ENCODE assay signal across 17 cellular contexts in the genomic region with DNA sequence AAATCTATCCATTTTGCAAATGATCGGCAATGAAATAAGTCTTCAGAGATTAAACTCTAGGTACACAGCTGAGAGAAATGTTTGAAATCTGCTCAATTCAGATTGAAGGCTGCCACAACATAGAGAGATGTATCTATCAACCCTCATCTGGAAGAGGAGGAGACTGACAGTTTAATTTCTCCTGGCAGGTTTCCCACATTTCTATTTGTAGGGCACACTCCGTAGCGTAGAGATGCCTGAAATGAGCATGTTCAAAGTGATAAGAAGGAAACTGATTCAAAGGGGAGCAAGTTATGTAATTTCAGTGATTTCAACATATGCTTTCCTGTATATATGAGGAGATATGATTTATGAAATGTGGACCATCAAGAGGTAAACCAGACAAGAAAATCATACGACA. TPM values are rescaled to one million over a fixed set of nuclear protein-coding genes. Genes with fewer than 3 reads are reported as not detected.
A peak's percentile ranks its signal among the peaks of the same experiment; 100 is the strongest.
DNase-seq lines count a peak whose midpoint lies in the region; ATAC-seq and TF ChIP-seq lines count a peak whose summit lies in the region.
"Had no signal": no experiment of that assay in that cellular context is flagged by ENCODE, and none has a peak within 500 bp of the region (broad histone marks: within the 10 kb centered on the region; RNA-seq: fewer than 3 reads in every experiment).

No MANE protein-coding gene starts in this region.

- peaks cover 14% of the 10 kb centered on the region for H3K4me1 ChIP-seq in CD4-positive, CD25-positive, alpha-beta regulatory T cell (ENCODE audit: control insufficient read depth, insufficient read depth, low read length, poor library complexity, severe bottlenecking)
- H3K4me1 ChIP-seq in HEK293 (ENCODE audit: control insufficient read depth, insufficient read depth, low read length): peaks cover 5% of the 10 kb centered on the region
- H3K4me1 ChIP-seq in CD8-positive, alpha-beta memory T cell (ENCODE audit: insufficient read depth, low read length): no peaks in the 10 kb centered on the region
- H3K4me1 ChIP-seq: lower lobe of right lung had no signal

- ATAC-seq in CD4-positive, CD25-positive, alpha-beta regulatory T cell (ENCODE audit: low read depth in 2 of 2): no peak
- no peak for ATAC-seq in effector memory CD8-positive, alpha-beta T cell (replicated peaks)
- ATAC-seq in GM19351 (IDR thresholded peaks at IDR 0.05; ENCODE audit: unreplicated experiment): no peak

- H3K27ac Mint-ChIP-seq in CD4-positive, CD25-positive, alpha-beta regulatory T cell: peak overlapping the region; percentile 14 to 65 (median 40)
- H3K27ac Mint-ChIP-seq in effector memory CD8-positive, alpha-beta T cell: peak overlapping the region; percentile 7 to 59
- peak overlapping the region in 4 of 8 donors; percentile 3 to 59 (median 34) for H3K27ac Mint-ChIP-seq in CD8-positive, alpha-beta memory T cell
- H3K27ac Mint-ChIP-seq: activated naive CD8-positive, alpha-beta T cell had no signal

- peaks cover 12% of the 10 kb centered on the region for H3K36me3 ChIP-seq in CD4-positive, CD25-positive, alpha-beta regulatory T cell (ENCODE audit: control insufficient read depth, insufficient read depth, low read length)
- H3K36me3 ChIP-seq in HEK293 (ENCODE audit: control insufficient read depth in 2 of 2, insufficient read depth in 1 of 2, low read length in 2 of 2): no peaks in the 10 kb centered on the region
- H3K36me3 ChIP-seq in CD8-positive, alpha-beta memory T cell (ENCODE audit: insufficient read depth, low read length): no peaks in the 10 kb centered on the region
- H3K36me3 ChIP-seq: lower lobe of right lung had no signal

- peak overlapping the region; percentile 35 for H3K27ac ChIP-seq in CD4-positive, CD25-positive, alpha-beta regulatory T cell (ENCODE audit: insufficient read depth, low read length, poor library complexity, severe bottlenecking)
- no peak overlapping the region; the same call in 1 of the 2 replicates for H3K27ac ChIP-seq in HEK293 (ENCODE audit: extremely low read depth, low read depth, low read length)
- no peak overlapping the region for H3K27ac ChIP-seq in CD8-positive, alpha-beta memory T cell (ENCODE audit: low read depth, low read length)
- H3K27ac ChIP-seq: lower lobe of right lung, sigmoid colon had no signal

- H3K4me3 ChIP-seq in CD4-positive, CD25-positive, alpha-beta regulatory T cell (ENCODE audit: low read depth, low read length): no peak overlapping the region
- H3K4me3 ChIP-seq in HEK293 (ENCODE audit: low read depth, low read length): no peak overlapping the region
- no peak overlapping the region for H3K4me3 ChIP-seq in CD8-positive, alpha-beta memory T cell (ENCODE audit: low read length)
- H3K4me3 ChIP-seq: lower lobe of right lung, sigmoid colon had no signal

- POLR2A ChIA-PET in HEK293 (lab: Yijun Ruan, JAX): no interaction called here
- POLR2A ChIA-PET in CD8-positive, alpha-beta memory T cell (lab: Charles Lee): no interaction called here

- peak overlapping the region; percentile 3 to 85 (median 48) for H3K4me3 Mint-ChIP-seq in CD4-positive, CD25-positive, alpha-beta regulatory T cell
- peak overlapping the region in 1 of 2 donors; percentile 11 for H3K4me3 Mint-ChIP-seq in effector memory CD8-positive, alpha-beta T cell
- H3K4me3 Mint-ChIP-seq in CD8-positive, alpha-beta memory T cell: no peak overlapping the region
- H3K4me3 Mint-ChIP-seq: activated naive CD8-positive, alpha-beta T cell had no signal

- no peaks in the 10 kb centered on the region for H3K9me3 ChIP-seq in CD4-positive, CD25-positive, alpha-beta regulatory T cell (ENCODE audit: control insufficient read depth in 2 of 2, low read length in 2 of 2)
- no peaks in the 10 kb centered on the region for H3K9me3 ChIP-seq in HEK293 (ENCODE audit: control insufficient read depth, insufficient read depth, low read depth, low read length)
- no peaks in the 10 kb centered on the region for H3K9me3 ChIP-seq in CD8-positive, alpha-beta memory T cell (ENCODE audit: low read length)
- H3K9me3 ChIP-seq: lower lobe of right lung, sigmoid colon had no signal

- CTCF ChIA-PET in HEK293 (lab: Yijun Ruan, JAX): interaction anchor here (0.6 to 1.0 kb wide), 2 partner anchors 9 to 23 kb away, joined by 3 read pairs; no protein-coding TSS in a partner anchor
- CTCF ChIA-PET in CD8-positive, alpha-beta memory T cell (lab: Charles Lee): no interaction called here

- peaks cover 5% of the 10 kb centered on the region for H3K27me3 Mint-ChIP-seq in CD4-positive, CD25-positive, alpha-beta regulatory T cell
- H3K27me3 Mint-ChIP-seq in effector memory CD8-positive, alpha-beta T cell: no peaks in the 10 kb centered on the region
- H3K27me3 Mint-ChIP-seq in CD8-positive, alpha-beta memory T cell: no peaks in the 10 kb centered on the region
- H3K27me3 Mint-ChIP-seq: activated naive CD8-positive, alpha-beta T cell had no signal

- no peaks in the 10 kb centered on the region for H3K27me3 ChIP-seq in CD4-positive, CD25-positive, alpha-beta regulatory T cell (ENCODE audit: control insufficient read depth, insufficient read depth, low read length)
- no peaks in the 10 kb centered on the region for H3K27me3 ChIP-seq in CD8-positive, alpha-beta memory T cell (ENCODE audit: insufficient read depth, low read length, poor library complexity, severe bottlenecking)
- H3K27me3 ChIP-seq: sigmoid colon had no signal

- DNase-seq in CD4-positive, CD25-positive, alpha-beta regulatory T cell: no peak
- DNase-seq in NCI-H345 treated with DMSO at 0.1 percent for 48 hours (lab: John Stamatoyannopoulos, UW; ENCODE audit: unreplicated experiment): peak; percentile 92
- no peak for DNase-seq in effector memory CD8-positive, alpha-beta T cell
- DNase-seq in NCI-H2227 (lab: John Stamatoyannopoulos, UW; ENCODE audit: unreplicated experiment): no peak
- no peak for DNase-seq in CD8-positive, alpha-beta memory T cell
- DNase-seq in stimulated activated CD4-positive, alpha-beta T cell treated with anti-CD3 and anti-CD28 coated beads, Interleukin-2, amount 100 ng/mL, for 48 hours: no peak
- DNase-seq: activated CD8-positive, alpha-beta memory T cell treated with anti-CD3 and anti-CD28 coated beads, Interleukin-2, amount 50 U/mL, for 4 hours; C1 segment of cervical spinal cord; central memory CD4-positive, alpha-beta T cell; hypothalamus; lower lobe of right lung; NCI-H82; sigmoid colon; stimulated activated naive CD8-positive, alpha-beta T cell treated with anti-CD3 and anti-CD28 coated beads, Interleukin-15, Interleukin-2, amounts not matched to agents 100 U/mL and 50 U/mL, for 24 hours had no signal

- no peak for TF ChIP-seq CTCF in HEK293 (tag by site-specific recombination; IDR thresholded peaks at IDR 0.05)

- peaks cover 9 to 37% (median 26%) of the 10 kb centered on the region in 4 donors for H3K4me1 Mint-ChIP-seq in CD4-positive, CD25-positive, alpha-beta regulatory T cell
- H3K4me1 Mint-ChIP-seq in effector memory CD8-positive, alpha-beta T cell (ENCODE audit: low read depth in 2 of 2): peaks cover 29 to 41% of the 10 kb centered on the region in 2 donors
- H3K4me1 Mint-ChIP-seq in CD8-positive, alpha-beta memory T cell: peaks cover 26 to 51% (median 42%) of the 10 kb centered on the region in 3 donors

- peaks cover 2 to 17% (median 5%) of the 10 kb centered on the region in 7 donors for H3K9me3 Mint-ChIP-seq in CD4-positive, CD25-positive, alpha-beta regulatory T cell
- H3K9me3 Mint-ChIP-seq in effector memory CD8-positive, alpha-beta T cell: peaks cover 0 to 6% of the 10 kb centered on the region in 2 donors
- peaks cover 0 to 9% (median 5%) of the 10 kb centered on the region in 5 donors for H3K9me3 Mint-ChIP-seq in CD8-positive, alpha-beta memory T cell

- H3K36me3 Mint-ChIP-seq in CD4-positive, CD25-positive, alpha-beta regulatory T cell: peaks cover 7% of the 10 kb centered on the region
- H3K36me3 Mint-ChIP-seq in effector memory CD8-positive, alpha-beta T cell (ENCODE audit: insufficient read depth): peaks cover 9% of the 10 kb centered on the region
- peaks cover 18 to 35% (median 33%) of the 10 kb centered on the region in 3 donors for H3K36me3 Mint-ChIP-seq in CD8-positive, alpha-beta memory T cell

TF ChIP-seq in HEK293, 187 proteins besides CTCF, POLR2A, EP300 and RAD21:
- TF ChIP-seq, protein P1, sequence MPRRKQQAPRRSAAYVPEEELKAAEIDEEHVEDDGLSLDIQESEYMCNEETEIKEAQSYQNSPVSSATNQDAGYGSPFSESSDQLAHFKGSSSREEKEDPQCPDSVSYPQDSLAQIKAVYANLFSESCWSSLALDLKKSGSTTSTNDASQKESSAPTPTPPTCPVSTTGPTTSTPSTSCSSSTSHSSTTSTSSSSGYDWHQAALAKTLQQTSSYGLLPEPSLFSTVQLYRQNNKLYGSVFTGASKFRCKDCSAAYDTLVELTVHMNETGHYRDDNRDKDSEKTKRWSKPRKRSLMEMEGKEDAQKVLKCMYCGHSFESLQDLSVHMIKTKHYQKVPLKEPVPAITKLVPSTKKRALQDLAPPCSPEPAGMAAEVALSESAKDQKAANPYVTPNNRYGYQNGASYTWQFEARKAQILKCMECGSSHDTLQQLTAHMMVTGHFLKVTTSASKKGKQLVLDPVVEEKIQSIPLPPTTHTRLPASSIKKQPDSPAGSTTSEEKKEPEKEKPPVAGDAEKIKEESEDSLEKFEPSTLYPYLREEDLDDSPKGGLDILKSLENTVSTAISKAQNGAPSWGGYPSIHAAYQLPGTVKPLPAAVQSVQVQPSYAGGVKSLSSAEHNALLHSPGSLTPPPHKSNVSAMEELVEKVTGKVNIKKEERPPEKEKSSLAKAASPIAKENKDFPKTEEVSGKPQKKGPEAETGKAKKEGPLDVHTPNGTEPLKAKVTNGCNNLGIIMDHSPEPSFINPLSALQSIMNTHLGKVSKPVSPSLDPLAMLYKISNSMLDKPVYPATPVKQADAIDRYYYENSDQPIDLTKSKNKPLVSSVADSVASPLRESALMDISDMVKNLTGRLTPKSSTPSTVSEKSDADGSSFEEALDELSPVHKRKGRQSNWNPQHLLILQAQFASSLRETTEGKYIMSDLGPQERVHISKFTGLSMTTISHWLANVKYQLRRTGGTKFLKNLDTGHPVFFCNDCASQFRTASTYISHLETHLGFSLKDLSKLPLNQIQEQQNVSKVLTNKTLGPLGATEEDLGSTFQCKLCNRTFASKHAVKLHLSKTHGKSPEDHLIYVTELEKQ (tag by site-specific recombination; IDR thresholded peaks at IDR 0.05; ENCODE audit: borderline replicate concordance): peak; percentile 25; the same call in 1 of the 2 replicates
- peak; percentile 56; the same call in 1 of the 2 replicates for TF ChIP-seq ZBTB20 (tag by site-specific recombination; IDR thresholded peaks at IDR 0.05)
- TF ChIP-seq ZNF600 (tag by site-specific recombination; IDR thresholded peaks at IDR 0.05): no peak
- TF ChIP-seq ZBTB17 (tag by site-specific recombination; IDR thresholded peaks at IDR 0.05): peak; percentile 82

RNA-seq across cellular contexts. Expression of a gene that starts 44.1 kb away (rescaled TPM):
- 141 TPM for total RNA-seq in CD4-positive, CD25-positive, alpha-beta regulatory T cell
- polyA plus RNA-seq in CD4-positive, CD25-positive, alpha-beta regulatory T cell: 10 to 100 TPM; 37.3 to 70.7 (median 48.5) TPM
- 10 to 100 TPM; 51.8 to 55.7 TPM for total RNA-seq in CD8-positive, alpha-beta memory T cell
- 40.0 TPM for polyA plus RNA-seq in CD8-positive, alpha-beta memory T cell

Comparison
In these comparisons a context has a peak if more than half of its experiments do, and no peak if none do; other contexts are left out.
1. H3K4me3 Mint-ChIP-seq: peak in CD4-positive, CD25-positive, alpha-beta regulatory T cell (4 of 4); none in CD8-positive, alpha-beta memory T cell (0 of 7).